ENCODE assay signal across 25 cellular contexts in genomic region chr5:113433862-113434612, GRCh38. TPM values are rescaled to one million over a fixed set of nuclear protein-coding genes. Genes with fewer than 3 reads are reported as not detected.
"Had no signal": no experiment of that assay in that cellular context is flagged by ENCODE, and none has a peak within 500 bp of the region (broad histone marks: within the 10 kb centered on the region; RNA-seq: fewer than 3 reads in every experiment).

No MANE protein-coding gene starts in this region.

- H3K4me3 ChIP-seq: colonic mucosa, esophagus muscularis mucosa, heart right ventricle, left lung, lung had no signal

- H3K36me3 ChIP-seq: colonic mucosa, esophagus muscularis mucosa, heart right ventricle, left lung had no signal

- H3K9me3 ChIP-seq: colonic mucosa, esophagus muscularis mucosa, heart right ventricle, left lung had no signal

- ATAC-seq: foreskin keratinocyte; left lung; naive thymus-derived CD4-positive, alpha-beta T cell had no signal

- DNase-seq: colonic mucosa; cortex of kidney; effector memory CD4-positive, alpha-beta T cell; foreskin keratinocyte; glutamatergic neuron; head of caudate nucleus; heart right ventricle; hippocampal formation; left cardiac atrium; left lung; left ventricle myocardium superior; mammary epithelial cell; mesendoderm; midbrain; naive thymus-derived CD4-positive, alpha-beta T cell had no signal

- H3K4me1 ChIP-seq: colonic mucosa, left lung had no signal

- H3K27ac ChIP-seq: colonic mucosa, esophagus muscularis mucosa, foreskin keratinocyte, heart right ventricle, left lung had no signal

- H3K27me3 ChIP-seq: colonic mucosa, esophagus muscularis mucosa, foreskin keratinocyte, heart right ventricle, left lung had no signal

- FAIRE-seq: endothelial cell of umbilical vein, frontal cortex, islet of Langerhans, keratinocyte had no signal

RNA-seq across cellular contexts. Expression of gene TSSK1B, which starts 0.8 kb away (rescaled TPM):
- total RNA-seq: colonic mucosa; dermis microvascular lymphatic vessel endothelial cell; endothelial cell of umbilical vein; epithelial cell of proximal tubule; glomerular endothelial cell; left ventricle myocardium superior; naive thymus-derived CD4-positive, alpha-beta T cell had no signal
- polyA plus RNA-seq: fibroblast of lung; foreskin keratinocyte; heart right ventricle; naive thymus-derived CD4-positive, alpha-beta T cell had no signal
